In genomic region chr18:31657823-31658669, GRCh38 we compare ENCODE assay signal across 9 cellular contexts. TPM values are rescaled to one million over a fixed set of nuclear protein-coding genes. Genes with fewer than 3 reads are reported as not detected.
DNase-seq lines count a peak whose midpoint lies in the region; ATAC-seq and TF ChIP-seq lines count a peak whose summit lies in the region.
"Had no signal": no experiment of that assay in that cellular context is flagged by ENCODE, and none has a peak within 500 bp of the region (broad histone marks: within the 10 kb centered on the region; RNA-seq: fewer than 3 reads in every experiment).

No MANE protein-coding gene starts in this region.

- peaks cover 23% of the 10 kb centered on the region for H3K4me1 Mint-ChIP-seq in activated CD4-positive, alpha-beta memory T cell treated with anti-CD3 and anti-CD28 coated beads for 36 hours (ENCODE audit: low read depth)
- H3K4me1 Mint-ChIP-seq in activated CD4-positive, alpha-beta memory T cell treated with anti-CD3 and anti-CD28 coated beads, Interleukin-2, amount 10 ng/mL, durations not matched to agents 7 days and 5 days: peaks cover 21% of the 10 kb centered on the region

- H3K9me3 Mint-ChIP-seq in activated CD4-positive, alpha-beta memory T cell treated with anti-CD3 and anti-CD28 coated beads for 36 hours: no peaks in the 10 kb centered on the region
- H3K9me3 Mint-ChIP-seq in activated CD4-positive, alpha-beta memory T cell treated with anti-CD3 and anti-CD28 coated beads, Interleukin-2, amount 10 ng/mL, durations not matched to agents 7 days and 5 days: no peaks in the 10 kb centered on the region

- peaks cover 5% of the 10 kb centered on the region for H3K27me3 Mint-ChIP-seq in activated CD4-positive, alpha-beta memory T cell treated with anti-CD3 and anti-CD28 coated beads for 36 hours
- H3K27me3 Mint-ChIP-seq in activated CD4-positive, alpha-beta memory T cell treated with anti-CD3 and anti-CD28 coated beads, Interleukin-2, amount 10 ng/mL, durations not matched to agents 7 days and 5 days: no peaks in the 10 kb centered on the region

- H3K36me3 Mint-ChIP-seq in activated CD4-positive, alpha-beta memory T cell treated with anti-CD3 and anti-CD28 coated beads for 36 hours: peaks cover 1% of the 10 kb centered on the region
- no peaks in the 10 kb centered on the region for H3K36me3 Mint-ChIP-seq in activated CD4-positive, alpha-beta memory T cell treated with anti-CD3 and anti-CD28 coated beads, Interleukin-2, amount 10 ng/mL, durations not matched to agents 7 days and 5 days (ENCODE audit: low read depth)

- no peaks in the 10 kb centered on the region for H3K9me3 ChIP-seq in mucosa of descending colon
- H3K9me3 ChIP-seq in aorta (ENCODE audit: control insufficient read depth, low read length): no peaks in the 10 kb centered on the region

- H3K4me1 ChIP-seq in mucosa of descending colon (ENCODE audit: low read depth) (no peaks in the 10 kb centered on the region), aorta (ENCODE audit: control insufficient read depth in 1 of 2, insufficient read depth in 2 of 2, low read length in 2 of 2) (no peaks in the 10 kb centered on the region)

- CTCF ChIA-PET in activated CD4-positive, alpha-beta memory T cell treated with anti-CD3 and anti-CD28 coated beads for 36 hours (lab: Charles Lee): interaction anchor here (1.0 to 1.6 kb wide), 7 partner anchors 9 to 102 kb away, joined by 3 to 9 read pairs (median 4); partner anchors contain the start of gene B4GALT6
- CTCF ChIA-PET in activated CD4-positive, alpha-beta memory T cell treated with anti-CD3 and anti-CD28 coated beads, Interleukin-2, amount 10 ng/mL, durations not matched to agents 7 days and 5 days (lab: Charles Lee): interaction anchor here (0.6 to 1.1 kb wide), 3 partner anchors 22 to 98 kb away, joined by 3 read pairs; no protein-coding TSS in a partner anchor

- 79 to 83% methylated on average over 12 of the region's 12 CpGs for WGBS in aorta, 2 donors

- intact Hi-C loops in activated CD4-positive, alpha-beta memory T cell treated with anti-CD3 and anti-CD28 coated beads for 36 hours (cut with micrococcal nuclease): loop anchor here (1.0 to 10.0 kb wide), 3 partner anchors 65 to 438 kb away; no protein-coding TSS in a partner anchor
- intact Hi-C loops in mucosa of descending colon (cut with DNase I, micrococcal nuclease): no loop called here
- intact Hi-C loops in aorta (cut with DNase I): no loop called here

- H3K4me3 ChIP-seq in mucosa of descending colon (no peak overlapping the region), aorta (ENCODE audit: low read length in 2 of 2) (no peak overlapping the region)

- POLR2A ChIA-PET in activated CD4-positive, alpha-beta memory T cell treated with anti-CD3 and anti-CD28 coated beads for 36 hours (lab: Charles Lee): interaction anchor here (0.6 to 1.5 kb wide), 6 partner anchors 9 to 361 kb away, joined by 3 to 5 read pairs (median 4); partner anchors contain the start of gene RNF125
- POLR2A ChIA-PET in activated CD4-positive, alpha-beta memory T cell treated with anti-CD3 and anti-CD28 coated beads, Interleukin-2, amount 10 ng/mL, durations not matched to agents 7 days and 5 days (lab: Charles Lee): interaction anchor here (0.9 kb wide), 1 partner anchor 27 kb away, joined by 3 read pairs; the partner anchor contains the start of gene B4GALT6

- peak; percentile 74 for DNase-seq in activated CD4-positive, alpha-beta memory T cell treated with anti-CD3 and anti-CD28 coated beads for 36 hours
- DNase-seq in activated CD4-positive, alpha-beta memory T cell treated with anti-CD3 and anti-CD28 coated beads, Interleukin-2, amount 10 ng/mL, durations not matched to agents 7 days and 5 days: no peak
- peak; percentile 95 for DNase-seq in NCI-H2171 treated with DMSO at 0.1 percent for 48 hours (lab: John Stamatoyannopoulos, UW)
- peak in 1 of 3 donors; percentile 29 for DNase-seq in mucosa of descending colon
- DNase-seq in dermis blood vessel endothelial cell: no peak
- no peak for DNase-seq in aorta
- no peak for DNase-seq in mesenteric fat pad (ENCODE audit: low spot score)

- no peaks in the 10 kb centered on the region for H3K27me3 ChIP-seq in aorta (ENCODE audit: control insufficient read depth in 1 of 2, insufficient read depth in 2 of 2, low read length in 1 of 2)

- H3K36me3 ChIP-seq in mucosa of descending colon (ENCODE audit: low read depth): no peaks in the 10 kb centered on the region
- no peaks in the 10 kb centered on the region for H3K36me3 ChIP-seq in aorta (ENCODE audit: control insufficient read depth in 1 of 2, insufficient read depth in 2 of 2, low read length in 1 of 2)

- peak overlapping the region; percentile 60 for H3K27ac Mint-ChIP-seq in activated CD4-positive, alpha-beta memory T cell treated with anti-CD3 and anti-CD28 coated beads for 36 hours
- H3K27ac Mint-ChIP-seq in activated CD4-positive, alpha-beta memory T cell treated with anti-CD3 and anti-CD28 coated beads, Interleukin-2, amount 10 ng/mL, durations not matched to agents 7 days and 5 days: no peak overlapping the region

- peak; percentile 81 for ATAC-seq in HG02885 (IDR thresholded peaks at IDR 0.05; ENCODE audit: poor library complexity, unreplicated experiment)
- peak; percentile 70 for ATAC-seq in mucosa of descending colon
- no peak for ATAC-seq in aorta (ENCODE audit: low FRiP score)

- no peak for TF ChIP-seq CTCF in mucosa of descending colon (IDR thresholded peaks at IDR 0.05)

- no peak overlapping the region for H3K27ac ChIP-seq in aorta (ENCODE audit: low read depth in 1 of 2, low read length in 2 of 2)
- H3K27ac ChIP-seq: C4-2B had no signal

- no peak overlapping the region for H3K4me3 Mint-ChIP-seq in activated CD4-positive, alpha-beta memory T cell treated with anti-CD3 and anti-CD28 coated beads for 36 hours
- H3K4me3 Mint-ChIP-seq in activated CD4-positive, alpha-beta memory T cell treated with anti-CD3 and anti-CD28 coated beads, Interleukin-2, amount 10 ng/mL, durations not matched to agents 7 days and 5 days: no peak overlapping the region

RNA-seq across cellular contexts. Expression of gene B4GALT6, which starts 26.3 kb away (rescaled TPM):
- total RNA-seq in activated CD4-positive, alpha-beta memory T cell treated with anti-CD3 and anti-CD28 coated beads for 36 hours: 1 to 10 TPM; 2.6 to 3.3 TPM
- 1 to 10 TPM in 1 of 2 experiments, under 1 TPM in 1; 0.91 to 1.2 TPM for total RNA-seq in activated CD4-positive, alpha-beta memory T cell treated with anti-CD3 and anti-CD28 coated beads, Interleukin-2, amount 10 ng/mL, durations not matched to agents 7 days and 5 days
- total RNA-seq in mucosa of descending colon (1 to 10 TPM; 6.9 to 8.0 (median 7.8) TPM), dermis blood vessel endothelial cell (3.4 and 6.6 TPM in 2 replicates), aorta (1 to 10 TPM; 4.3 to 8.4 TPM), mesenteric fat pad (7.3 TPM)
- 1 to 10 TPM in 1 of 2 donors, under 1 TPM in 1; 0.87 to 2.4 TPM for polyA plus RNA-seq in aorta

Comparison
In these comparisons a context has a peak if more than half of its experiments do, and no peak if none do; other contexts are left out.
1. DNase-seq: peak in activated CD4-positive, alpha-beta memory T cell treated with anti-CD3 and anti-CD28 coated beads for 36 hours (single experiment) and NCI-H2171 treated with DMSO at 0.1 percent for 48 hours (single experiment); none in activated CD4-positive, alpha-beta memory T cell treated with anti-CD3 and anti-CD28 coated beads, Interleukin-2, amount 10 ng/mL, durations not matched to agents 7 days and 5 days (single experiment), dermis blood vessel endothelial cell (single experiment), aorta (0 of 2) and mesenteric fat pad (single experiment).